ENCODE assay signal across 28 cellular contexts in the genomic region with DNA sequence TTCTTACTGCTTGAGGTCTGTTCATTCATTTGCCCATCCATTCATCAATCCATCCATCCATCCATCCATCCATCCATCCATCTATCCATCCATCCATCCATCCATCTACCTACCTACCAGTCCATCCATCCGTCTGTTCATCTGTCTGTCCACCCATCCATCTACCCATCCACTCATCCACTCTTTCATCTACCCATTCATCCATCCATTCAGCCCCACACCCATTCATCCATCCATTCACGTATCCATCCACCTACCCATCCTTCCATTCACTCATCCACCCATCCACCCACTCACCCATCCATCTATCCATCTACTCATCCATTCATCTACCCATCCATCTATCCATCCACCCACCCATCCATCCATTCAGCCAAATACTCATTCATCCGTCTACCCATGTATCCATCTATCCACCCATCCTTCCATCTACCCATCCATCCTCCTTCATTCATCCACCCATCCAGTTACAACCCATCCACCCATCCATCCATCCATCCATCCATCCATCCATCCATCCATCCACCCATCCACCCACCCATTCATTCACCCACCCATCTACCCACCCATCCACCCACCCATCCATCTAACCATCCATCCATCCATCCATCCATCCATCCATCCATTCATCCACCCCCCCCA.
"Had no signal": no experiment of that assay in that cellular context is flagged by ENCODE, and none has a peak within 500 bp of the region (broad histone marks: within the 10 kb centered on the region; RNA-seq: fewer than 3 reads in every experiment).

No MANE protein-coding gene starts in this region.

- H3K9me3 ChIP-seq: lower lobe of right lung, pancreas, prostate gland, vagina had no signal

- H3K36me3 ChIP-seq: left lung, lower lobe of right lung, pancreas, prostate gland, sigmoid colon had no signal

- H3K4me1 ChIP-seq: left lung, lower lobe of right lung, pancreas, prostate gland, sigmoid colon had no signal

- H3K4me3 Mint-ChIP-seq: immature natural killer cell; naive thymus-derived CD8-positive, alpha-beta T cell; nephron; neural crest cell; stimulated activated effector memory CD8-positive, alpha-beta T cell treated with anti-CD3 and anti-CD28 coated beads, Interleukin-12 subunit alpha, Interleukin-12 subunit beta, amount 100 ng/mL, for 72 hours; stimulated activated naive CD8-positive, alpha-beta T cell treated with anti-CD3 and anti-CD28 coated beads, Interleukin-15, amount 100 ng/mL, for 72 hours; type B pancreatic cell had no signal

- H3K4me1 Mint-ChIP-seq: nephron, neural crest cell had no signal

- H3K9me3 Mint-ChIP-seq: immature natural killer cell, type B pancreatic cell had no signal

- FAIRE-seq: islet of Langerhans, kidney, pancreas, small intestine had no signal

- H3K27ac ChIP-seq: left lung, lower lobe of right lung, pancreas, prostate gland, sigmoid colon, spleen, tibial nerve, vagina had no signal

- H3K27me3 ChIP-seq: left lung, pancreas, sigmoid colon, spleen, tibial nerve, vagina had no signal

- ATAC-seq: left colon; left lung; lower lobe of right lung; naive thymus-derived CD8-positive, alpha-beta T cell; pancreas; right cardiac atrium; stimulated activated effector memory CD8-positive, alpha-beta T cell treated with anti-CD3 and anti-CD28 coated beads, Interleukin-12 subunit alpha, Interleukin-12 subunit beta, amount 100 ng/mL, for 72 hours; stimulated activated naive CD8-positive, alpha-beta T cell treated with anti-CD3 and anti-CD28 coated beads, Interleukin-15, amount 100 ng/mL, for 72 hours had no signal

- H3K4me3 ChIP-seq: left lung, lower lobe of right lung, pancreas, prostate gland, sigmoid colon, spleen, tibial nerve, vagina had no signal

- DNase-seq: hypothalamus; immature natural killer cell; kidney; left colon; mammary epithelial cell; mesenchymal stem cell; nucleus accumbens; retina; sigmoid colon; small intestine; stimulated activated CD4-positive, alpha-beta T cell treated with anti-CD3 and anti-CD28 coated beads, Interleukin-4, amount 100 ng/mL, for 24 hours; stimulated activated naive CD4-positive, alpha-beta T cell; stimulated activated naive CD8-positive, alpha-beta T cell treated with anti-CD3 and anti-CD28 coated beads, Interleukin-15, amount 100 ng/mL, for 72 hours; substantia nigra had no signal

- H3K27me3 Mint-ChIP-seq: naive thymus-derived CD8-positive, alpha-beta T cell; stimulated activated naive CD8-positive, alpha-beta T cell treated with anti-CD3 and anti-CD28 coated beads, Interleukin-15, amount 100 ng/mL, for 72 hours; type B pancreatic cell had no signal

- H3K27ac Mint-ChIP-seq: naive thymus-derived CD8-positive, alpha-beta T cell; nephron; stimulated activated effector memory CD8-positive, alpha-beta T cell treated with anti-CD3 and anti-CD28 coated beads, Interleukin-12 subunit alpha, Interleukin-12 subunit beta, amount 100 ng/mL, for 72 hours; stimulated activated naive CD8-positive, alpha-beta T cell treated with anti-CD3 and anti-CD28 coated beads, Interleukin-15, amount 100 ng/mL, for 72 hours; type B pancreatic cell had no signal
